In genomic region chr20:50186151-50186885, GRCh38 we compare ENCODE assay signal across 8 cellular contexts. TPM values are rescaled to one million over a fixed set of nuclear protein-coding genes. Genes with fewer than 3 reads are reported as not detected.
A peak's percentile ranks its signal among the peaks of the same experiment; 100 is the strongest.
DNase-seq lines count a peak whose midpoint lies in the region; ATAC-seq and TF ChIP-seq lines count a peak whose summit lies in the region.

No MANE protein-coding gene starts in this region.

- H3K36me3 ChIP-seq in Peyer's patch (no peaks in the 10 kb centered on the region), fibroblast of lung (ENCODE audit: control insufficient read depth, insufficient read depth, low read length) (no peaks in the 10 kb centered on the region), neural cell (ENCODE audit: insufficient read depth, low read length) (no peaks in the 10 kb centered on the region)

- H3K36me3 Mint-ChIP-seq in activated T-cell treated with anti-CD3 and anti-CD28 coated beads, Interleukin-2, amount 50 U/mL, for 4 hours (ENCODE audit: insufficient read depth): no peaks in the 10 kb centered on the region

- TF ChIP-seq CTCF in Peyer's patch (IDR thresholded peaks at IDR 0.05): peak; percentile 96 to 99 (median 98)
- peak; percentile 89 to 92 for TF ChIP-seq CTCF in fibroblast of lung (conservative IDR thresholded peaks at IDR 0.05 in 1 of 2, IDR thresholded peaks at IDR 0.05 in 1 of 2; ENCODE audit: low read depth in 1 of 2, low read length in 2 of 2)
- TF ChIP-seq CTCF in neural cell (IDR thresholded peaks at IDR 0.05; ENCODE audit: poor library complexity, severe bottlenecking): peak; percentile 95

- H3K4me3 Mint-ChIP-seq in activated T-cell treated with anti-CD3 and anti-CD28 coated beads, Interleukin-2, amount 50 U/mL, for 4 hours: no peak overlapping the region
- H3K4me3 Mint-ChIP-seq in stimulated activated naive CD8-positive, alpha-beta T cell treated with anti-CD3 and anti-CD28 coated beads, Interleukin-15, amount 100 ng/mL, for 72 hours: no peak overlapping the region

- H2AFZ ChIP-seq in fibroblast of lung (ENCODE audit: low read length) (peak overlapping the region; percentile 41), neural cell (ENCODE audit: low read depth, low read length) (no peak overlapping the region)

- H3K4me2 ChIP-seq in fibroblast of lung (ENCODE audit: extremely low read depth, insufficient read depth, low read length): no peak overlapping the region
- no peak overlapping the region for H3K4me2 ChIP-seq in neural cell (ENCODE audit: low read length)

- no peak overlapping the region for H3K27ac ChIP-seq in Peyer's patch
- H3K27ac ChIP-seq in fibroblast of lung (ENCODE audit: insufficient read depth, low read length): no peak overlapping the region
- H3K27ac ChIP-seq in neural cell (ENCODE audit: low read length): no peak overlapping the region

- H3F3A ChIP-seq in neural cell (ENCODE audit: insufficient read depth, low read length, poor library complexity, severe bottlenecking): no peaks in the 10 kb centered on the region

- H3K4me3 ChIP-seq in Peyer's patch (no peak overlapping the region), fibroblast of lung (replicated peaks in 1 of 4; ENCODE audit: control extremely low read depth in 1 of 4, insufficient read depth in 1 of 4, low read depth in 3 of 4, low read length in 4 of 4) (no peak overlapping the region), neural cell (ENCODE audit: low read length) (no peak overlapping the region)

- peak; percentile 15 for TF ChIP-seq EP300 in neural cell (conservative IDR thresholded peaks at IDR 0.05; ENCODE audit: poor library complexity, severe bottlenecking)

- H4K20me1 ChIP-seq in fibroblast of lung (ENCODE audit: control insufficient read depth, extremely low read depth, insufficient read depth, low read length): no peaks in the 10 kb centered on the region
- H4K20me1 ChIP-seq in neural cell (ENCODE audit: insufficient read depth): no peaks in the 10 kb centered on the region

- H3K9me3 Mint-ChIP-seq in activated T-cell treated with anti-CD3 and anti-CD28 coated beads, Interleukin-2, amount 50 U/mL, for 4 hours: no peaks in the 10 kb centered on the region
- H3K9me3 Mint-ChIP-seq in stimulated activated naive CD8-positive, alpha-beta T cell treated with anti-CD3 and anti-CD28 coated beads, Interleukin-15, amount 100 ng/mL, for 72 hours: no peaks in the 10 kb centered on the region

- H3K9me3 ChIP-seq in Peyer's patch (no peaks in the 10 kb centered on the region), fibroblast of lung (ENCODE audit: control insufficient read depth, insufficient read depth, low read depth, low read length) (no peaks in the 10 kb centered on the region), neural cell (ENCODE audit: low read length) (no peaks in the 10 kb centered on the region)

- H3K9me2 ChIP-seq in neural cell (ENCODE audit: insufficient read depth, low read length): no peaks in the 10 kb centered on the region

- no peaks in the 10 kb centered on the region for H3K27me3 ChIP-seq in Peyer's patch
- H3K27me3 ChIP-seq in fibroblast of lung (ENCODE audit: control insufficient read depth, insufficient read depth, low read length): no peaks in the 10 kb centered on the region
- H3K27me3 ChIP-seq in neural cell (ENCODE audit: insufficient read depth, low read depth, low read length): peaks cover 3% of the 10 kb centered on the region

- peaks cover 14% of the 10 kb centered on the region for H3K27me3 Mint-ChIP-seq in activated T-cell treated with anti-CD3 and anti-CD28 coated beads, Interleukin-2, amount 50 U/mL, for 4 hours (ENCODE audit: low read depth)
- H3K27me3 Mint-ChIP-seq in stimulated activated naive CD8-positive, alpha-beta T cell treated with anti-CD3 and anti-CD28 coated beads, Interleukin-15, amount 100 ng/mL, for 72 hours: peaks cover 31% of the 10 kb centered on the region

- peak overlapping the region in 1 of 2 donors; percentile 74 for H3K27ac Mint-ChIP-seq in stimulated activated naive CD8-positive, alpha-beta T cell treated with anti-CD3 and anti-CD28 coated beads, Interleukin-15, amount 100 ng/mL, for 72 hours

- no peak for TF ChIP-seq POLR2A in Peyer's patch (IDR thresholded peaks at IDR 0.05)

- ATAC-seq in activated T-cell treated with anti-CD3 and anti-CD28 coated beads, Interleukin-2, amount 50 U/mL, for 4 hours: peak in 1 of 2 donors; percentile 11
- ATAC-seq in stimulated activated naive CD8-positive, alpha-beta T cell treated with anti-CD3 and anti-CD28 coated beads, Interleukin-15, amount 100 ng/mL, for 72 hours: no peak
- no peak for ATAC-seq in GM21528 (IDR thresholded peaks at IDR 0.05; ENCODE audit: low FRiP score, unreplicated experiment)

- no peaks in the 10 kb centered on the region for H3K4me1 Mint-ChIP-seq in activated T-cell treated with anti-CD3 and anti-CD28 coated beads, Interleukin-2, amount 50 U/mL, for 4 hours (ENCODE audit: low read depth)
- peaks cover 19% of the 10 kb centered on the region for H3K4me1 Mint-ChIP-seq in stimulated activated naive CD8-positive, alpha-beta T cell treated with anti-CD3 and anti-CD28 coated beads, Interleukin-15, amount 100 ng/mL, for 72 hours

- H3K9ac ChIP-seq in fibroblast of lung (ENCODE audit: insufficient read depth, low read length) (no peak overlapping the region), neural cell (ENCODE audit: low read length) (no peak overlapping the region)

- peaks cover 1% of the 10 kb centered on the region for H3K79me2 ChIP-seq in fibroblast of lung (ENCODE audit: control insufficient read depth, insufficient read depth, low read length)
- H3K79me2 ChIP-seq in neural cell (replicated peaks; ENCODE audit: insufficient read depth, low read length): no peaks in the 10 kb centered on the region

- DNase-seq in DMS114 treated with DMSO at 0.1 percent for 48 hours (lab: John Stamatoyannopoulos, UW; ENCODE audit: unreplicated experiment): peak; percentile 92
- peak; percentile 78 for DNase-seq in LHCN-M2 (ENCODE audit: low read depth)
- peak; percentile 93 to 98 (median 95) for DNase-seq in Peyer's patch
- peak; percentile 93 for DNase-seq in activated T-cell treated with anti-CD3 and anti-CD28 coated beads, Interleukin-2, amount 50 U/mL, for 4 hours
- DNase-seq in fibroblast of lung (ENCODE audit: low read depth in 2 of 2): peak; percentile 60 to 84
- peak; percentile 81 to 82 for DNase-seq in stimulated activated naive CD8-positive, alpha-beta T cell treated with anti-CD3 and anti-CD28 coated beads, Interleukin-15, amount 100 ng/mL, for 72 hours

- TF ChIP-seq RAD21 in neural cell (conservative IDR thresholded peaks at IDR 0.05): peak; percentile 96

- peaks cover 0 to 6% (median 0%) of the 10 kb centered on the region in 4 donors for H3K4me1 ChIP-seq in Peyer's patch
- H3K4me1 ChIP-seq in fibroblast of lung (ENCODE audit: control insufficient read depth, extremely low read depth, insufficient read depth, low read length): peaks cover 3% of the 10 kb centered on the region

TF ChIP-seq in neural cell, 6 proteins besides CTCF, POLR2A, EP300 and RAD21:
- TF ChIP-seq SMC3 (conservative IDR thresholded peaks at IDR 0.05; ENCODE audit: poor library complexity): peak; percentile 95
- no peak for TF ChIP-seq MXI1 (conservative IDR thresholded peaks at IDR 0.05; ENCODE audit: poor library complexity, severe bottlenecking)
- TF ChIP-seq REST (IDR thresholded peaks at IDR 0.05; ENCODE audit: borderline replicate concordance): no peak

RNA-seq across cellular contexts. Expression of gene CEBPB, which starts 4.3 kb away (rescaled TPM):
- total RNA-seq in LHCN-M2 (2014; rRNA removed) (54.9 and 59.3 TPM in 2 replicates), Peyer's patch (10 to 100 TPM; 13.8 to 41.3 (median 27.8) TPM), fibroblast of lung (87.1 and 106 TPM in 2 replicates)
- polyA plus RNA-seq in LHCN-M2 (2012): 13.4 TPM
- 10 to 100 TPM; 32.8 to 36.6 (median 35.2) TPM for total RNA-seq in activated T-cell treated with anti-CD3 and anti-CD28 coated beads, Interleukin-2, amount 50 U/mL, for 4 hours
- polyA plus RNA-seq in fibroblast of lung (15.6 and 21.0 TPM in 2 replicates), neural cell (0.59 and 0.94 TPM in 2 replicates)
- polyA plus RNA-seq in fibroblast of lung (2012): 41.0 and 47.6 TPM in 2 replicates
- polyA minus RNA-seq in fibroblast of lung (ENCODE audit: low replicate concordance) (3.7 and 7.4 TPM in 2 replicates), neural cell (0.97 and 1.0 TPM in 2 replicates)

RNA-seq across cellular contexts. Expression of gene PEDS1, which starts 32.8 kb away (rescaled TPM):
- total RNA-seq in LHCN-M2 (2014; rRNA removed) (25.8 and 37.7 TPM in 2 replicates), Peyer's patch (10 to 100 TPM; 13.2 to 34.3 (median 24.5) TPM), fibroblast of lung (7.2 and 8.3 TPM in 2 replicates)
- polyA plus RNA-seq in LHCN-M2 (2012): 23.8 TPM
- total RNA-seq in activated T-cell treated with anti-CD3 and anti-CD28 coated beads, Interleukin-2, amount 50 U/mL, for 4 hours: 10 to 100 TPM; 21.6 to 22.5 (median 21.9) TPM
- polyA plus RNA-seq in fibroblast of lung (41.1 and 56.9 TPM in 2 replicates), neural cell (10.0 and 16.5 TPM in 2 replicates)
- 33.2 and 52.3 TPM in 2 replicates for polyA plus RNA-seq in fibroblast of lung (2012)
- polyA minus RNA-seq in fibroblast of lung (ENCODE audit: low replicate concordance) (107 and 139 TPM in 2 replicates), neural cell (19.8 and 20.2 TPM in 2 replicates)
